8 cellular contexts compared by ENCODE assay signal in genomic region chr1:174999926-175000696, GRCh38. TPM values are rescaled to one million over a fixed set of nuclear protein-coding genes. Genes with fewer than 3 reads are reported as not detected.
DNase-seq lines count a peak whose midpoint lies in the region; ATAC-seq, FAIRE-seq and TF ChIP-seq lines count a peak whose summit lies in the region.

CACYBP (plus strand) TSS chr1:174999947; CDS start chr1:175000181, 234 bp downstream.

- H3K27ac ChIP-seq in breast epithelium (peak within 1 kb of the TSS; percentile 96 to 99), kidney (ENCODE audit: low read depth in 2 of 2, low read length in 2 of 2) (peak within 1 kb of the TSS; percentile 98 to 99)

- H3K27me3 ChIP-seq in BJ (ENCODE audit: control insufficient read depth, insufficient read depth, low read length) (no peaks in the 10 kb centered on the region), breast epithelium (no peaks in the 10 kb centered on the region)

- intact Hi-C loops in breast epithelium (cut with DNase I; ENCODE audit: low total_unique reads): no loop called here
- intact Hi-C loops in kidney (cut with DNase I): no loop called here

- no peak for TF ChIP-seq POLR2A in breast epithelium (IDR thresholded peaks at IDR 0.05)

- TF ChIP-seq CTCF in BJ (IDR thresholded peaks at IDR 0.05; ENCODE audit: insufficient read depth, low read depth, low read length) (no peak), breast epithelium (IDR thresholded peaks at IDR 0.05) (peak in 1 of 3 donors; percentile 8), kidney (IDR thresholded peaks at IDR 0.05; ENCODE audit: borderline replicate concordance, extremely low read depth, insufficient read depth) (no peak)

- H3K4me3 ChIP-seq in BJ (ENCODE audit: low read depth, low read length) (peak within 1 kb of the TSS; percentile 94), breast epithelium (peak within 1 kb of the TSS; percentile 76 to 93 (median 86)), kidney (ENCODE audit: low read length in 2 of 2) (peak within 1 kb of the TSS; percentile 92 to 94)

- H3K36me3 ChIP-seq in BJ (ENCODE audit: control insufficient read depth, insufficient read depth, low read length): no peaks in the 10 kb centered on the region
- H3K36me3 ChIP-seq in breast epithelium: no peaks in the 10 kb centered on the region
- no peaks in the 10 kb centered on the region for H3K36me3 ChIP-seq in kidney (ENCODE audit: control insufficient read depth in 1 of 2, insufficient read depth in 2 of 2, low read length in 2 of 2)

- peak within 1 kb of the TSS; percentile 96 to 99 for H3K9ac ChIP-seq in kidney (ENCODE audit: low read length in 2 of 2)

- H3K9me3 ChIP-seq in breast epithelium (no peaks in the 10 kb centered on the region), kidney (ENCODE audit: control insufficient read depth in 1 of 2, low read length in 2 of 2) (no peaks in the 10 kb centered on the region)

- H3K4me1 ChIP-seq in breast epithelium: peaks cover 0 to 7% of the 10 kb centered on the region in 2 donors
- peaks cover 0 to 3% of the 10 kb centered on the region in 2 donors for H3K4me1 ChIP-seq in kidney (ENCODE audit: control insufficient read depth in 1 of 2, insufficient read depth in 1 of 2, low read depth in 1 of 2, low read length in 2 of 2)

- FAIRE-seq in kidney (lab: Jason Lieb, UNC): no peak

- CTCF ChIA-PET in BJ (lab: Yijun Ruan, JAX): interaction anchor here (0.6 to 1.6 kb wide), 5 partner anchors 13 to 245 kb away, joined by 3 to 5 read pairs (median 3); partner anchors contain the start of gene MRPS14

- POLR2A ChIA-PET in BJ (lab: Charles Lee): interaction anchor here (0.7 to 1.3 kb wide), 2 partner anchors 11 to 211 kb away, joined by 3 to 5 read pairs; no protein-coding TSS in a partner anchor

- DNase-seq in BJ (ENCODE audit: low read depth) (no peak), SK-N-DZ (ENCODE audit: low spot score) (peak; percentile 29), breast epithelium (ENCODE audit: low spot score in 2 of 2) (peak in 1 of 2 donors; percentile 33), kidney (no peak), GF-D8 (lab: John Stamatoyannopoulos, UW) (no peak)
- peak; percentile 38 for DNase-seq in stimulated activated CD4-positive, alpha-beta T cell treated with anti-CD3 and anti-CD28 coated beads, Interleukin-12 subunit alpha, Interleukin-12 subunit beta, amount 100 ng/mL, for 4 hours

- ATAC-seq in GM18909 (IDR thresholded peaks at IDR 0.05; ENCODE audit: poor library complexity, unreplicated experiment) (peak; percentile 12), HG03558 (IDR thresholded peaks at IDR 0.05; ENCODE audit: extremely low read depth, unreplicated experiment) (peak; percentile 1)

RNA-seq across cellular contexts. Expression of gene CACYBP, which starts in this region (rescaled TPM):
- 20.5 and 40.5 TPM in 2 replicates for polyA plus RNA-seq in BJ (2011; rRNA removed)
- 2.7 and 4.1 TPM in 2 replicates for polyA minus RNA-seq in BJ (2011; rRNA and poly(A)+ RNA removed)
- polyA plus RNA-seq in SK-N-DZ (2014; cell fraction: cytosol; rRNA removed): 284 and 312 TPM in 2 replicates
- polyA plus RNA-seq in SK-N-DZ (2014; cell fraction: nucleus; rRNA removed): 174 and 298 TPM in 2 replicates
- 100 to 1,000 TPM in 1 of 3 donors, 10 to 100 TPM in 2; 68.2 to 129 (median 72.8) TPM for total RNA-seq in breast epithelium
- total RNA-seq in kidney: 49.7 TPM
- polyA plus RNA-seq in kidney (ENCODE audit: insufficient read depth, low read depth, low replicate concordance): 97.4 TPM

Comparison
In these comparisons a context has a peak if more than half of its experiments do, and no peak if none do; other contexts are left out.
1. DNase-seq: peak in SK-N-DZ (single experiment) and stimulated activated CD4-positive, alpha-beta T cell treated with anti-CD3 and anti-CD28 coated beads, Interleukin-12 subunit alpha, Interleukin-12 subunit beta, amount 100 ng/mL, for 4 hours (single experiment); none in BJ (single experiment), kidney (single experiment) and GF-D8 (single experiment).
2. Peak in every context shown above with its lines, with median percentiles within 50 percentile points of each other: H3K4me3 ChIP-seq.